8 cellular contexts compared by ENCODE assay signal in genomic region chr1:153922838-153923652, GRCh38. TPM values are rescaled to one million over a fixed set of nuclear protein-coding genes. Genes with fewer than 3 reads are reported as not detected.
DNase-seq lines count a peak whose midpoint lies in the region; ATAC-seq and TF ChIP-seq lines count a peak whose summit lies in the region.

Gene GATAD2B, minus strand, starts transcription at chr1:153922972. Its CDS starts 94,625 bp downstream, at chr1:153828347.

- H3K9me3 ChIP-seq in BLaER1 treated with 17β-estradiol and CSF1 and Interleukin-3, amounts not matched to agents 10 nM and 100 nM (replicated peaks in 1 of 11) = no peaks in the 10 kb centered on the region
- no peaks in the 10 kb centered on the region for H3K9me3 ChIP-seq in left lung

- TF ChIP-seq CTCF in left lung (IDR thresholded peaks at IDR 0.05) = no peak

- peak within 1 kb of the TSS; percentile 95 for H3K4me3 Mint-ChIP-seq in dendritic cell treated with granulocyte-macrophage colony-stimulating factor and Interleukin-4, amounts not matched to agents 40 ng/mL and 50 ng/mL, for 4 days

- H3K36me3 ChIP-seq in BLaER1 treated with 17β-estradiol and CSF1 and Interleukin-3, amounts not matched to agents 10 nM and 100 nM = peaks cover under 1 to 20% (median 14%) of the 10 kb centered on the region in 11 experiments; a peak in 18 of 22 replicates
- H3K36me3 ChIP-seq in left lung = no peaks in the 10 kb centered on the region

- peaks cover 51 to 63% (median 56%) of the 10 kb centered on the region in 10 experiments for H3K4me1 ChIP-seq in BLaER1 treated with 17β-estradiol and CSF1 and Interleukin-3, amounts not matched to agents 10 nM and 100 nM
- H3K4me1 ChIP-seq in left lung = peaks cover 13 to 50% of the 10 kb centered on the region in 2 donors

- H3K27ac Mint-ChIP-seq in dendritic cell treated with granulocyte-macrophage colony-stimulating factor and Interleukin-4, amounts not matched to agents 40 ng/mL and 50 ng/mL, for 4 days = peak within 1 kb of the TSS; percentile 92

- peak within 1 kb of the TSS; percentile 82 to 94 (median 92) for H3K9ac ChIP-seq in BLaER1 treated with 17β-estradiol and CSF1 and Interleukin-3, amounts not matched to agents 10 nM and 100 nM

- peak within 1 kb of the TSS; percentile 64 to 96 (median 91) for H3K27ac ChIP-seq in BLaER1 treated with 17β-estradiol and CSF1 and Interleukin-3, amounts not matched to agents 10 nM and 100 nM
- H3K27ac ChIP-seq in left lung = peak within 1 kb of the TSS; percentile 84 to 89

- intact Hi-C loops in dendritic cell treated with granulocyte-macrophage colony-stimulating factor and Interleukin-4, amounts not matched to agents 40 ng/mL and 50 ng/mL, for 4 days (cut with micrococcal nuclease) = loop anchor here (1.0 to 10.0 kb wide), 4 partner anchors 22 to 118 kb away; partner anchors contain the start of genes CRTC2 and RAB13
- intact Hi-C loops in left lung (cut with DNase I) = no loop called here

- DNase-seq in NCI-H748 (lab: John Stamatoyannopoulos, UW; ENCODE audit: unreplicated experiment) = peak; percentile 100
- peak; percentile 96 for DNase-seq in activated CD4-positive, alpha-beta T cell treated with anti-CD3 and anti-CD28 coated beads, Interleukin-2, amount 50 U/mL, for 1 hour
- peak; percentile 99 to 100 for DNase-seq in left lung
- peak; percentile 97 to 99 for DNase-seq in stimulated activated CD4-positive, alpha-beta T cell treated with anti-CD3 and anti-CD28 coated beads, Interleukin-2, amount 100 ng/mL, for 48 hours

- ATAC-seq in GM19351 (IDR thresholded peaks at IDR 0.05; ENCODE audit: unreplicated experiment) = peak; percentile 91
- ATAC-seq in HG03521 (IDR thresholded peaks at IDR 0.05; ENCODE audit: unreplicated experiment) = peak; percentile 97
- peak; percentile 97 for ATAC-seq in left lung

- H3K27me3 Mint-ChIP-seq in dendritic cell treated with granulocyte-macrophage colony-stimulating factor and Interleukin-4, amounts not matched to agents 40 ng/mL and 50 ng/mL, for 4 days = no peaks in the 10 kb centered on the region

- H4K20me1 ChIP-seq in BLaER1 treated with 17β-estradiol and CSF1 and Interleukin-3, amounts not matched to agents 10 nM and 100 nM = peaks cover 31 to 41% (median 39%) of the 10 kb centered on the region in 11 experiments

- peak within 1 kb of the TSS; percentile 87 to 99 (median 94) for H3K4me2 ChIP-seq in BLaER1 treated with 17β-estradiol and CSF1 and Interleukin-3, amounts not matched to agents 10 nM and 100 nM

- H3K4me1 Mint-ChIP-seq in dendritic cell treated with granulocyte-macrophage colony-stimulating factor and Interleukin-4, amounts not matched to agents 40 ng/mL and 50 ng/mL, for 4 days (ENCODE audit: low read depth) = peaks cover 42% of the 10 kb centered on the region

- peak within 1 kb of the TSS; percentile 61 to 87 (median 82) for H3K4me3 ChIP-seq in BLaER1 treated with 17β-estradiol and CSF1 and Interleukin-3, amounts not matched to agents 10 nM and 100 nM
- peak within 1 kb of the TSS; percentile 72 to 87 for H3K4me3 ChIP-seq in left lung

- no peaks in the 10 kb centered on the region for H3K9me3 Mint-ChIP-seq in dendritic cell treated with granulocyte-macrophage colony-stimulating factor and Interleukin-4, amounts not matched to agents 40 ng/mL and 50 ng/mL, for 4 days

- H3K27me3 ChIP-seq in BLaER1 treated with 17β-estradiol and CSF1 and Interleukin-3, amounts not matched to agents 10 nM and 100 nM = no peaks in the 10 kb centered on the region
- no peaks in the 10 kb centered on the region for H3K27me3 ChIP-seq in left lung

- peaks cover 21% of the 10 kb centered on the region for H3K36me3 Mint-ChIP-seq in dendritic cell treated with granulocyte-macrophage colony-stimulating factor and Interleukin-4, amounts not matched to agents 40 ng/mL and 50 ng/mL, for 4 days (ENCODE audit: low read depth)

RNA-seq across cellular contexts. Expression of gene GATAD2B, which starts in this region (rescaled TPM):
- total RNA-seq in left lung = 10 to 100 TPM; 36.8 to 41.5 TPM

Comparison
In these comparisons a context has a peak if more than half of its experiments do, and no peak if none do; other contexts are left out.
1. Peak in every context shown above with its lines: DNase-seq, ATAC-seq, H3K4me3 ChIP-seq and H3K27ac ChIP-seq.